Comparison of ENCODE assay signal across 9 cellular contexts in the genomic region with DNA sequence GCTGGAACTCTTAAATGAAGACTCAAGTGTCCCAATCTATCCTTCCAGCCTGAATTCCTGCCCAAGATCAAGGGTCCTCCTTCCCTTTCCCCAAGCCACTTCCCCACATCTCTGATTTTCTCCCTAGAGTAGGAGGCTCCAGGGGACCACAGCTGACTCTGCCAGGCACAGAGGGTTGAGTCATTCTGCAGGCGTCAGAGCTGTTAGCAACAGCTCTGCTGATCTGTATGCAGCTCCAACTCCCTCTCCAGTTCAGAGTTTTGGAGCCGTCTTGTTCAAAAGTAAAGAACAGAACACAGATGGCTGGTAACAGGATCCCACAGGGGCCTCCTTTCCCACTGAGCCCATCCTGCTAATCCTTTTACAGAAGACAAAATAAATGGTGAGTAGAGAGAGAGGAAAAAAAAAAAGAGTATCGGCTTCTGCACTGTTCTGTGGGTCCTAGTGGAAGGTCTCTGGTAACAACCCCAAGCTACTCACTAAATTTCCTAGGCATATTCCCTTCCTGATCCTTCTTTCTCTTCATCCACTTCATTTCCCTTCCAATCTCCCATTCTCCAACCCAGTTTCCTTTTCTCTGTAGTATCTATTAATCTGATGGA. TPM values are rescaled to one million over a fixed set of nuclear protein-coding genes. Genes with fewer than 3 reads are reported as not detected.
DNase-seq lines count a peak whose midpoint lies in the region; ATAC-seq and TF ChIP-seq lines count a peak whose summit lies in the region.
"Had no signal": no experiment of that assay in that cellular context is flagged by ENCODE, and none has a peak within 500 bp of the region (broad histone marks: within the 10 kb centered on the region; RNA-seq: fewer than 3 reads in every experiment).

No MANE protein-coding gene starts in this region.

- DNase-seq in anterior cingulate cortex (lab: John Stamatoyannopoulos, UW) (peak in 57 of 58 donors; percentile 31 to 95 (median 81)), hepatocyte (ENCODE audit: low spot score) (peak; percentile 75), tibial artery (no peak)
- DNase-seq: stimulated activated CD8-positive, alpha-beta memory T cell treated with anti-CD3 and anti-CD28 coated beads, Interleukin-4, amount 100 ng/mL, for 48 hours had no signal

- H3K36me3 ChIP-seq in HUES48 (ENCODE audit: control insufficient read depth, insufficient read depth, low read length) (no peaks in the 10 kb centered on the region), hepatocyte (replicated peaks; ENCODE audit: insufficient read depth, low read depth) (no peaks in the 10 kb centered on the region), stomach smooth muscle (ENCODE audit: control insufficient read depth in 2 of 2, insufficient read depth in 2 of 2, low read length in 2 of 2) (no peaks in the 10 kb centered on the region), tibial artery (no peaks in the 10 kb centered on the region)

- H3K27me3 Mint-ChIP-seq in activated T-helper 17 cell treated with anti-CD3 and anti-CD28 coated beads, Interleukin-2, amount 50 U/mL, for 72 hours: peaks cover 4% of the 10 kb centered on the region

- H3K9me2 ChIP-seq in hepatocyte (replicated peaks; ENCODE audit: insufficient read depth): no peaks in the 10 kb centered on the region

- H3K9me3 ChIP-seq in HUES48 (ENCODE audit: control insufficient read depth, insufficient read depth, low read length) (no peaks in the 10 kb centered on the region), hepatocyte (ENCODE audit: low read depth) (no peaks in the 10 kb centered on the region), stomach smooth muscle (ENCODE audit: control insufficient read depth in 2 of 2, low read length in 2 of 2) (no peaks in the 10 kb centered on the region), tibial artery (no peaks in the 10 kb centered on the region)

- H3K27me3 ChIP-seq in HUES48 (ENCODE audit: control insufficient read depth, insufficient read depth, low read length): no peaks in the 10 kb centered on the region
- H3K27me3 ChIP-seq in hepatocyte: no peaks in the 10 kb centered on the region
- no peaks in the 10 kb centered on the region for H3K27me3 ChIP-seq in stomach smooth muscle (ENCODE audit: control insufficient read depth in 1 of 2, insufficient read depth in 2 of 2, low read length in 2 of 2)
- peaks cover 0 to 8% of the 10 kb centered on the region in 2 donors for H3K27me3 ChIP-seq in tibial artery

- 24% methylated on average over 3 of the region's 3 CpGs for WGBS in hepatocyte (ENCODE audit: low lambda C conversion rate, missing lambda C conversion rate)

- H3K4me1 ChIP-seq in HUES48 (ENCODE audit: control insufficient read depth, insufficient read depth, low read length) (peaks cover 28% of the 10 kb centered on the region), hepatocyte (ENCODE audit: insufficient read depth) (no peaks in the 10 kb centered on the region), stomach smooth muscle (ENCODE audit: control insufficient read depth, insufficient read depth, low read length) (peaks cover 6% of the 10 kb centered on the region), tibial artery (no peaks in the 10 kb centered on the region)

- no peak overlapping the region for H3K9ac ChIP-seq in HUES48 (ENCODE audit: low read depth, low read length)
- peak overlapping the region in 1 of 2 donors; percentile 41 for H3K9ac ChIP-seq in stomach smooth muscle (ENCODE audit: low read length in 2 of 2)

- TF ChIP-seq CTCF in hepatocyte (IDR thresholded peaks at IDR 0.05; ENCODE audit: poor library complexity) (no peak), tibial artery (IDR thresholded peaks at IDR 0.05) (no peak)

- peak overlapping the region; percentile 70 for H3K4me2 ChIP-seq in hepatocyte

- H3K4me3 ChIP-seq in HUES48 (ENCODE audit: low read depth, low read length) (no peak overlapping the region), hepatocyte (no peak overlapping the region), stomach smooth muscle (ENCODE audit: low read length in 2 of 2) (no peak overlapping the region), tibial artery (no peak overlapping the region)

- H3K4me1 Mint-ChIP-seq in activated T-helper 17 cell treated with anti-CD3 and anti-CD28 coated beads, Interleukin-2, amount 50 U/mL, for 72 hours: no peaks in the 10 kb centered on the region

- no peaks in the 10 kb centered on the region for H3K9me3 Mint-ChIP-seq in activated T-helper 17 cell treated with anti-CD3 and anti-CD28 coated beads, Interleukin-2, amount 50 U/mL, for 72 hours

- H4K20me1 ChIP-seq in hepatocyte (ENCODE audit: insufficient read depth, poor library complexity, severe bottlenecking): no peaks in the 10 kb centered on the region

- intact Hi-C loops in tibial artery (cut with DNase I; ENCODE audit: low total_unique reads): loop anchor here (10.0 kb wide), 1 partner anchor 188 kb away; a partner anchor contains a TSS

- no peaks in the 10 kb centered on the region for H3K36me3 Mint-ChIP-seq in activated T-helper 17 cell treated with anti-CD3 and anti-CD28 coated beads, Interleukin-2, amount 50 U/mL, for 72 hours (ENCODE audit: low read depth)

- no peak overlapping the region for H3K27ac Mint-ChIP-seq in activated T-helper 17 cell treated with anti-CD3 and anti-CD28 coated beads, Interleukin-2, amount 50 U/mL, for 72 hours

- H3K27ac ChIP-seq in HUES48 (ENCODE audit: low read depth, low read length) (peak overlapping the region; percentile 53), hepatocyte (peak overlapping the region; percentile 85), stomach smooth muscle (ENCODE audit: low read length) (peak overlapping the region; percentile 33), tibial artery (no peak overlapping the region)

- no peak overlapping the region for H2AFZ ChIP-seq in hepatocyte

- ATAC-seq in GM21515 (IDR thresholded peaks at IDR 0.05; ENCODE audit: unreplicated experiment) (no peak), GM18502 (IDR thresholded peaks at IDR 0.05; ENCODE audit: poor library complexity, unreplicated experiment) (no peak)
- ATAC-seq in activated T-helper 17 cell treated with anti-CD3 and anti-CD28 coated beads, Interleukin-2, amount 50 U/mL, for 72 hours (replicated peaks): no peak

- H3K4me3 Mint-ChIP-seq in activated T-helper 17 cell treated with anti-CD3 and anti-CD28 coated beads, Interleukin-2, amount 50 U/mL, for 72 hours: no peak overlapping the region

- H3K79me2 ChIP-seq in hepatocyte: no peaks in the 10 kb centered on the region

RNA-seq across cellular contexts. Expression of a gene that starts 13.4 kb away (rescaled TPM):
- 46.1 and 51.7 TPM in 2 replicates for total RNA-seq in hepatocyte
- polyA plus RNA-seq in hepatocyte: 5.2 and 5.3 TPM in 2 replicates
- 10 to 100 TPM; 40.0 to 42.0 TPM for total RNA-seq in activated T-helper 17 cell treated with anti-CD3 and anti-CD28 coated beads, Interleukin-2, amount 50 U/mL, for 72 hours

Comparison
In these comparisons a context has a peak if more than half of its experiments do, and no peak if none do; other contexts are left out.
1. H3K27ac ChIP-seq: peak in HUES48 (single experiment), hepatocyte (single experiment) and stomach smooth muscle (single experiment); none in tibial artery (0 of 2).
2. DNase-seq: peak in anterior cingulate cortex (57 of 58) and hepatocyte (single experiment); none in tibial artery (0 of 2).